9 cellular contexts compared by ENCODE assay signal in genomic region chr17:55641559-55642160, GRCh38.
DNase-seq lines count a peak whose midpoint lies in the region; ATAC-seq lines count a peak whose summit lies in the region.
"Had no signal": no experiment of that assay in that cellular context is flagged by ENCODE, and none has a peak within 500 bp of the region (broad histone marks: within the 10 kb centered on the region; RNA-seq: fewer than 3 reads in every experiment).

No MANE protein-coding gene starts in this region.

- peak; percentile 11 for DNase-seq in COLO668 (lab: John Stamatoyannopoulos, UW; ENCODE audit: unreplicated experiment)
- peak; percentile 25 for DNase-seq in NCI-H2029 (lab: John Stamatoyannopoulos, UW)
- peak; percentile 70 for DNase-seq in activated CD4-positive, alpha-beta T cell treated with anti-CD3 and anti-CD28 coated beads, Interleukin-2, amount 10 ng/mL, durations not matched to agents 24 days and 14 days
- DNase-seq in germinal center (ENCODE audit: low spot score), result peak; percentile 30
- peak; percentile 89 for DNase-seq in posterior vena cava (ENCODE audit: low spot score)

- ATAC-seq in GM21529 (IDR thresholded peaks at IDR 0.05; ENCODE audit: unreplicated experiment) (peak; percentile 67), GM19324 (IDR thresholded peaks at IDR 0.05; ENCODE audit: low FRiP score, unreplicated experiment) (no peak), HG03469 (IDR thresholded peaks at IDR 0.05; ENCODE audit: unreplicated experiment) (no peak)
- ATAC-seq: naive thymus-derived CD8-positive, alpha-beta T cell had no signal

- H3K4me1 Mint-ChIP-seq in activated CD4-positive, alpha-beta T cell treated with anti-CD3 and anti-CD28 coated beads, Interleukin-2, amount 10 ng/mL, durations not matched to agents 24 days and 14 days, result no peaks in the 10 kb centered on the region

- no peak overlapping the region for H3K27ac Mint-ChIP-seq in activated CD4-positive, alpha-beta T cell treated with anti-CD3 and anti-CD28 coated beads, Interleukin-2, amount 10 ng/mL, durations not matched to agents 24 days and 14 days
- H3K27ac Mint-ChIP-seq: naive thymus-derived CD8-positive, alpha-beta T cell had no signal

- H3K36me3 Mint-ChIP-seq in activated CD4-positive, alpha-beta T cell treated with anti-CD3 and anti-CD28 coated beads, Interleukin-2, amount 10 ng/mL, durations not matched to agents 24 days and 14 days (ENCODE audit: low read depth), result no peaks in the 10 kb centered on the region
- H3K36me3 Mint-ChIP-seq: naive thymus-derived CD8-positive, alpha-beta T cell had no signal

- H3K27me3 Mint-ChIP-seq in activated CD4-positive, alpha-beta T cell treated with anti-CD3 and anti-CD28 coated beads, Interleukin-2, amount 10 ng/mL, durations not matched to agents 24 days and 14 days, result peaks cover 4% of the 10 kb centered on the region

- H3K9me3 Mint-ChIP-seq in activated CD4-positive, alpha-beta T cell treated with anti-CD3 and anti-CD28 coated beads, Interleukin-2, amount 10 ng/mL, durations not matched to agents 24 days and 14 days, result no peaks in the 10 kb centered on the region
- H3K9me3 Mint-ChIP-seq: naive thymus-derived CD8-positive, alpha-beta T cell had no signal

- no peak overlapping the region for H3K4me3 Mint-ChIP-seq in activated CD4-positive, alpha-beta T cell treated with anti-CD3 and anti-CD28 coated beads, Interleukin-2, amount 10 ng/mL, durations not matched to agents 24 days and 14 days
- H3K4me3 Mint-ChIP-seq: naive thymus-derived CD8-positive, alpha-beta T cell had no signal

- intact Hi-C loops in activated CD4-positive, alpha-beta T cell treated with anti-CD3 and anti-CD28 coated beads, Interleukin-2, amount 10 ng/mL, durations not matched to agents 24 days and 14 days (cut with micrococcal nuclease), result loop anchor here (1.0 kb wide), 1 partner anchor 115 kb away; no protein-coding TSS in a partner anchor
- intact Hi-C loops in posterior vena cava (cut with DNase I), result loop anchor here in 1 of 2 donors (10.0 kb wide), 1 partner anchor 117 kb away; no protein-coding TSS in a partner anchor

Comparison
In these comparisons a context has a peak if more than half of its experiments do, and no peak if none do; other contexts are left out.
1. DNase-seq: peak in every context shown above with its lines; median percentile 89 in posterior vena cava; 70 in activated CD4-positive, alpha-beta T cell treated with anti-CD3 and anti-CD28 coated beads, Interleukin-2, amount 10 ng/mL, durations not matched to agents 24 days and 14 days; 30 in germinal center; 25 in NCI-H2029; 11 in COLO668.